Comparison of ENCODE assay signal across 19 cellular contexts in genomic region chr19:34577056-34577455, GRCh38.
"Had no signal": no experiment of that assay in that cellular context is flagged by ENCODE, and none has a peak within 500 bp of the region (broad histone marks: within the 10 kb centered on the region; RNA-seq: fewer than 3 reads in every experiment).

No MANE protein-coding gene starts in this region.

- H3K27me3 ChIP-seq: body of pancreas had no signal

- H3K4me1 ChIP-seq: heart right ventricle, tibial artery had no signal

- H3K4me3 Mint-ChIP-seq: activated CD4-positive, alpha-beta memory T cell treated with anti-CD3 and anti-CD28 coated beads for 36 hours; activated naive CD4-positive, alpha-beta T cell treated with anti-CD3 and anti-CD28 coated beads, Interleukin-2, amount 50 U/mL, for 24 hours; effector memory CD8-positive, alpha-beta T cell; memory B cell; natural killer cell treated with Interleukin-12 subunit alpha and Interleukin-12 subunit beta and Interleukin-15 and Interleukin-18, amount 100 ng/mL, for 72 hours; stimulated activated effector memory CD8-positive, alpha-beta T cell treated with anti-CD3 and anti-CD28 coated beads, Interleukin-12 subunit alpha, Interleukin-12 subunit beta, amount 100 ng/mL, for 72 hours; stimulated activated naive CD8-positive, alpha-beta T cell treated with anti-CD3 and anti-CD28 coated beads, Interleukin-15, amount 100 ng/mL, for 72 hours had no signal

- H3K36me3 ChIP-seq: cardiac muscle cell, heart right ventricle, tibial artery had no signal

- H3K27ac Mint-ChIP-seq: activated CD4-positive, alpha-beta memory T cell treated with anti-CD3 and anti-CD28 coated beads for 36 hours; activated naive CD4-positive, alpha-beta T cell treated with anti-CD3 and anti-CD28 coated beads, Interleukin-2, amount 50 U/mL, for 24 hours; memory B cell; natural killer cell treated with Interleukin-12 subunit alpha and Interleukin-12 subunit beta and Interleukin-15 and Interleukin-18, amount 100 ng/mL, for 72 hours; stimulated activated effector memory CD8-positive, alpha-beta T cell treated with anti-CD3 and anti-CD28 coated beads, Interleukin-12 subunit alpha, Interleukin-12 subunit beta, amount 100 ng/mL, for 72 hours had no signal

- H3K36me3 Mint-ChIP-seq: activated CD4-positive, alpha-beta memory T cell treated with anti-CD3 and anti-CD28 coated beads for 36 hours; natural killer cell treated with Interleukin-12 subunit alpha and Interleukin-12 subunit beta and Interleukin-15 and Interleukin-18, amount 100 ng/mL, for 72 hours; stimulated activated effector memory CD8-positive, alpha-beta T cell treated with anti-CD3 and anti-CD28 coated beads, Interleukin-12 subunit alpha, Interleukin-12 subunit beta, amount 100 ng/mL, for 72 hours had no signal

- H3K27ac ChIP-seq: body of pancreas, cardiac muscle cell, heart right ventricle, tibial artery had no signal

- H3K4me3 ChIP-seq: body of pancreas, cardiac muscle cell, tibial artery had no signal

- H3K4me1 Mint-ChIP-seq: activated naive CD4-positive, alpha-beta T cell treated with anti-CD3 and anti-CD28 coated beads, Interleukin-2, amount 50 U/mL, for 24 hours had no signal

- DNase-seq: activated CD4-positive, alpha-beta memory T cell treated with anti-CD3 and anti-CD28 coated beads for 36 hours; activated CD4-positive, alpha-beta T cell treated with anti-CD3 and anti-CD28 coated beads for 4 hours; activated CD4-positive, CD25-positive, alpha-beta regulatory T cell; activated gamma-delta T cell; activated T-cell treated with anti-CD3 and anti-CD28 coated beads for 4 hours; anterior cingulate cortex; body of pancreas; effector memory CD8-positive, alpha-beta T cell; small intestine; stimulated activated CD4-positive, alpha-beta T cell treated with anti-CD3 and anti-CD28 coated beads, Interleukin-2, amount 100 ng/mL, for 24 hours; stimulated activated naive CD8-positive, alpha-beta T cell treated with anti-CD3 and anti-CD28 coated beads, Interleukin-15, amount 100 ng/mL, for 72 hours; T-helper 9 cell; tibial artery had no signal

- H3K9me3 ChIP-seq: body of pancreas had no signal
